ENCODE assay signal across 8 cellular contexts in genomic region chr13:30334663-30335386, GRCh38. TPM values are rescaled to one million over a fixed set of nuclear protein-coding genes. Genes with fewer than 3 reads are reported as not detected.
DNase-seq lines count a peak whose midpoint lies in the region; ATAC-seq, FAIRE-seq and TF ChIP-seq lines count a peak whose summit lies in the region.

No MANE protein-coding gene starts in this region.

- peaks cover 36% of the 10 kb centered on the region for H3K4me1 Mint-ChIP-seq in stimulated activated memory B cell treated with anti-CD40 and anti-IgM and Interleukin-4, amounts not matched to agents 10 μg/mL and 1 μg/mL and 100 μg/mL, for 72 hours

- RAD21 ChIA-PET in HCT116 (lab: Charles Lee; ENCODE audit: low non-redundant PET in 1 of 2, low total read pairs in 2 of 2, uncharacterized antibody in 2 of 2, unreplicated experiment in 2 of 2): no interaction called here

- POLR2A ChIA-PET in HCT116 (lab: Charles Lee): no interaction called here

- no peaks in the 10 kb centered on the region for H3K27me3 ChIP-seq in HCT116 (ENCODE audit: insufficient read depth, low read length)
- H3K27me3 ChIP-seq in SU-DHL-6 (ENCODE audit: low read length): no peaks in the 10 kb centered on the region
- no peaks in the 10 kb centered on the region for H3K27me3 ChIP-seq in upper lobe of left lung

- H3K79me2 ChIP-seq in HCT116 (ENCODE audit: insufficient read depth, low read length) (no peaks in the 10 kb centered on the region), SU-DHL-6 (ENCODE audit: insufficient read depth, low read length) (no peaks in the 10 kb centered on the region; the same call in 1 of the 2 replicates)

- H3K27me3 Mint-ChIP-seq in stimulated activated memory B cell treated with anti-CD40 and anti-IgM and Interleukin-4, amounts not matched to agents 10 μg/mL and 1 μg/mL and 100 μg/mL, for 72 hours: no peaks in the 10 kb centered on the region

- H3K9me3 ChIP-seq in HCT116 (ENCODE audit: control insufficient read depth in 1 of 2, insufficient read depth in 1 of 2, low read depth in 1 of 2, low read length in 2 of 2) (no peaks in the 10 kb centered on the region), SU-DHL-6 (ENCODE audit: insufficient read depth, low read length) (no peaks in the 10 kb centered on the region), upper lobe of left lung (no peaks in the 10 kb centered on the region)

- H3K9me2 ChIP-seq in HCT116 (ENCODE audit: insufficient read depth) (no peaks in the 10 kb centered on the region), SU-DHL-6 (replicated peaks; ENCODE audit: insufficient read depth, low read length) (no peaks in the 10 kb centered on the region)

- H2AFZ ChIP-seq in HCT116 (ENCODE audit: low read depth, low read length, poor library complexity, severe bottlenecking) (peak overlapping the region; percentile 52), SU-DHL-6 (ENCODE audit: low read depth, low read length, severe bottlenecking) (no peak overlapping the region)

- no peak for FAIRE-seq in D721Med (lab: Jason Lieb, UNC)

- H3K4me3 Mint-ChIP-seq in stimulated activated memory B cell treated with anti-CD40 and anti-IgM and Interleukin-4, amounts not matched to agents 10 μg/mL and 1 μg/mL and 100 μg/mL, for 72 hours: no peak overlapping the region

- H3K4me3 ChIP-seq in HCT116 (replicated peaks in 1 of 2; ENCODE audit: low read depth in 1 of 2, low read length in 2 of 2): no peak overlapping the region
- no peak overlapping the region for H3K4me3 ChIP-seq in SU-DHL-6 (ENCODE audit: insufficient read depth, low read length, poor library complexity, severe bottlenecking)
- H3K4me3 ChIP-seq in upper lobe of left lung: no peak overlapping the region
- H3K4me3 ChIP-seq in coronary artery: no peak overlapping the region

- no peak overlapping the region for H3K27ac ChIP-seq in HCT116 (ENCODE audit: low read depth, low read length)
- peak overlapping the region; percentile 96 for H3K27ac ChIP-seq in SU-DHL-6 (ENCODE audit: low read depth, low read length)
- no peak overlapping the region for H3K27ac ChIP-seq in upper lobe of left lung
- H3K27ac ChIP-seq in coronary artery: no peak overlapping the region

- peaks cover 22% of the 10 kb centered on the region for H3K36me3 Mint-ChIP-seq in stimulated activated memory B cell treated with anti-CD40 and anti-IgM and Interleukin-4, amounts not matched to agents 10 μg/mL and 1 μg/mL and 100 μg/mL, for 72 hours

- TF ChIP-seq EP300 in upper lobe of left lung (IDR thresholded peaks at IDR 0.05): no peak

- H3K4me2 ChIP-seq in HCT116 (ENCODE audit: low read length) (peak overlapping the region; percentile 6; the same call in 1 of the 2 replicates), SU-DHL-6 (ENCODE audit: low read depth, low read length, poor library complexity, severe bottlenecking) (peak overlapping the region; percentile 77)

- DNase-seq in D721Med (ENCODE audit: insufficient read length, low spot score): no peak
- peak; percentile 59 for DNase-seq in HCT116 (ENCODE audit: low read depth, low spot score)
- no peak for DNase-seq in left ventricle myocardium superior
- DNase-seq in upper lobe of left lung: no peak
- DNase-seq in coronary artery (ENCODE audit: low spot score): no peak

- H3K9ac ChIP-seq in HCT116 (ENCODE audit: low read length) (no peak overlapping the region), SU-DHL-6 (ENCODE audit: low read length) (peak overlapping the region; percentile 51)

- intact Hi-C loops in HCT116 (cut with micrococcal nuclease): loop anchor here (1.0 to 10.0 kb wide), 3 partner anchors 127 to 560 kb away; no protein-coding TSS in a partner anchor
- intact Hi-C loops in left ventricle myocardium superior (cut with micrococcal nuclease): loop anchor here (10.0 kb wide), 1 partner anchor 200 kb away; no protein-coding TSS in a partner anchor

- 76 to 81% methylated on average over 13 of the region's 13 CpGs for WGBS in upper lobe of left lung, 2 donors

- H3K4me1 ChIP-seq in HCT116 (ENCODE audit: control insufficient read depth in 1 of 2, insufficient read depth in 2 of 2, low read length in 2 of 2): peaks cover 42 to 74% of the 10 kb centered on the region in 2 experiments
- no peaks in the 10 kb centered on the region for H3K4me1 ChIP-seq in upper lobe of left lung

- H3K9me3 Mint-ChIP-seq in stimulated activated memory B cell treated with anti-CD40 and anti-IgM and Interleukin-4, amounts not matched to agents 10 μg/mL and 1 μg/mL and 100 μg/mL, for 72 hours: no peaks in the 10 kb centered on the region

- peaks cover 43% of the 10 kb centered on the region for H3F3A ChIP-seq in SU-DHL-6 (ENCODE audit: insufficient read depth)

- CTCF ChIA-PET in HCT116 (lab: Charles Lee): interaction anchor here (0.8 kb wide), 1 partner anchor 202 kb away, joined by 5 read pairs; no protein-coding TSS in a partner anchor

- no peak overlapping the region for H3K27ac Mint-ChIP-seq in stimulated activated memory B cell treated with anti-CD40 and anti-IgM and Interleukin-4, amounts not matched to agents 10 μg/mL and 1 μg/mL and 100 μg/mL, for 72 hours

- ATAC-seq in HCT116 (peak; percentile 53), left ventricle myocardium superior (peak; percentile 16), upper lobe of left lung (ENCODE audit: low FRiP score in 2 of 2) (no peak), GM21423 (IDR thresholded peaks at IDR 0.05; ENCODE audit: unreplicated experiment) (no peak)
- ATAC-seq in stimulated activated memory B cell treated with anti-CD40 and anti-IgM and Interleukin-4, amounts not matched to agents 10 μg/mL and 1 μg/mL and 100 μg/mL, for 72 hours: no peak

- BruUV-seq in HCT116 (replicated peaks; lab: Mats Ljungman, UMichigan): no TSS peak

- TF ChIP-seq POLR2A in HCT116 (IDR thresholded peaks at IDR 0.05; ENCODE audit: borderline replicate concordance, extremely low read depth, insufficient read depth, insufficient read length) (no peak), upper lobe of left lung (IDR thresholded peaks at IDR 0.05) (no peak)

- H4K20me1 ChIP-seq in HCT116 (ENCODE audit: insufficient read depth): no peaks in the 10 kb centered on the region
- H4K20me1 ChIP-seq in SU-DHL-6 (ENCODE audit: low read depth, low read length): no peaks in the 10 kb centered on the region

- peak; percentile 53 for TF ChIP-seq CTCF in D721Med (IDR thresholded peaks at IDR 0.05; ENCODE audit: insufficient read depth, missing control alignments)
- TF ChIP-seq CTCF in HCT116 (IDR thresholded peaks at IDR 0.05 in 2 of 3, conservative IDR thresholded peaks at IDR 0.05 in 1 of 3; ENCODE audit: borderline replicate concordance in 1 of 3, insufficient read depth in 1 of 3, low read depth in 2 of 3, low read length in 2 of 3): peak; percentile 24 to 79 (median 67); a peak in 5 of 6 replicates
- peak; percentile 37 for TF ChIP-seq CTCF in SU-DHL-6 (IDR thresholded peaks at IDR 0.05; ENCODE audit: insufficient read depth, low read length, poor library complexity, severe bottlenecking)
- TF ChIP-seq CTCF in upper lobe of left lung (IDR thresholded peaks at IDR 0.05): peak in 5 of 6 experiments; percentile 26 to 61 (median 45)
- no peak for TF ChIP-seq CTCF in coronary artery (IDR thresholded peaks at IDR 0.05)

- H3K36me3 ChIP-seq in HCT116 (ENCODE audit: control insufficient read depth in 1 of 2, insufficient read depth in 2 of 2, low read length in 2 of 2): no peaks in the 10 kb centered on the region
- H3K36me3 ChIP-seq in SU-DHL-6 (ENCODE audit: low read length): no peaks in the 10 kb centered on the region
- H3K36me3 ChIP-seq in upper lobe of left lung: no peaks in the 10 kb centered on the region

- peak; percentile 58 for TF ChIP-seq RAD21 in HCT116 (IDR thresholded peaks at IDR 0.05; ENCODE audit: low read depth)

TF ChIP-seq in HCT116, 20 proteins besides CTCF, POLR2A, EP300 and RAD21:
- TF ChIP-seq ATF3 (IDR thresholded peaks at IDR 0.05) (no peak), CEBPB (IDR thresholded peaks at IDR 0.05; ENCODE audit: low read depth) (peak; percentile 33; the same call in 1 of the 2 replicates)

RNA-seq across cellular contexts. Expression of gene KATNAL1, which starts 27.5 kb away (rescaled TPM):
- total RNA-seq in HCT116 (2021; ENCODE audit: unreplicated experiment): 17.3 TPM
- 3.1 and 3.4 TPM in 2 replicates for polyA plus RNA-seq in HCT116 (2012)
- total RNA-seq in left ventricle myocardium superior: 36.6 TPM
- 10 to 100 TPM in 5 of 6 donors, 1 to 10 TPM in 1; 5.7 to 35.5 (median 13.9) TPM for total RNA-seq in upper lobe of left lung

Comparison
In these comparisons a context has a peak if more than half of its experiments do, and no peak if none do; other contexts are left out.
1. ATAC-seq: peak in HCT116 (single experiment) and left ventricle myocardium superior (single experiment); none in upper lobe of left lung (0 of 2), stimulated activated memory B cell treated with anti-CD40 and anti-IgM and Interleukin-4, amounts not matched to agents 10 μg/mL and 1 μg/mL and 100 μg/mL, for 72 hours (single experiment) and GM21423 (single experiment).